ENCODE assay signal across 9 cellular contexts in the genomic region with DNA sequence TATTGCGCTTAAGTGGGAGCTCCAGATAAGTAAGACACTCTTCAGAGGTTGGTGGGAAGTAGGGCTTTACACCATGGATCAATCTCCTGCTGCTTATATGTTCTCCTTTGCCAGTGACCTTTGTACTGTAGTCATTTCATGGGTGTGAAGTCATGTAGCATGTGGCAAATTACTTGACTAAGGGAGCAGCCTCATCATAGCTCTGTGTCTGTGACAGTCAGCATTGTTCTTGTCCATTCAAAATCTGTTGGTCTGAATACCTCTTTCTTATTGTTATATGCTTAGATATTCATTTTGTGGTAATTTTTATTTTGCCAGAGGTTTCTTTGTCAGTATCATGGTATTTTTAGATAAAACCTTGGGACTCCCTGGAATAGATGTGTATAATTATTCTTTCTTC. TPM values are rescaled to one million over a fixed set of nuclear protein-coding genes. Genes with fewer than 3 reads are reported as not detected.
DNase-seq lines count a peak whose midpoint lies in the region; ATAC-seq and TF ChIP-seq lines count a peak whose summit lies in the region.
"Had no signal": no experiment of that assay in that cellular context is flagged by ENCODE, and none has a peak within 500 bp of the region (broad histone marks: within the 10 kb centered on the region; RNA-seq: fewer than 3 reads in every experiment).

No MANE protein-coding gene starts in this region.

- CTCF ChIA-PET in activated CD8-positive, alpha-beta T cell treated with anti-CD3 and anti-CD28 coated beads for 36 hours (lab: Charles Lee): interaction anchor here (1.0 to 6.0 kb wide), 15 partner anchors 9 to 943 kb away, joined by 3 to 64 read pairs (median 14); partner anchors contain the start of genes CCDC121, GPN1, NRBP1 and SLC4A1AP
- CTCF ChIA-PET in activated CD8-positive, alpha-beta T cell treated with anti-CD3 and anti-CD28 coated beads, Interleukin-2, amount 10 ng/mL, durations not matched to agents 7 days and 5 days (lab: Charles Lee): interaction anchor here (1.1 to 4.1 kb wide), 12 partner anchors 9 to 544 kb away, joined by 3 to 40 read pairs (median 6); partner anchors contain the start of genes EIF2B4, NRBP1, PPM1G and SLC4A1AP

- H3K4me3 ChIP-seq in fibroblast of villous mesenchyme (ENCODE audit: low read depth, low read length): no peak overlapping the region
- H3K4me3 ChIP-seq in subcutaneous abdominal adipose tissue (ENCODE audit: low read depth in 1 of 5, low read length in 5 of 5): no peak overlapping the region

- intact Hi-C loops in activated CD8-positive, alpha-beta T cell treated with anti-CD3 and anti-CD28 coated beads for 36 hours (cut with micrococcal nuclease): no loop called here

- no peaks in the 10 kb centered on the region for H3K9me3 Mint-ChIP-seq in activated CD8-positive, alpha-beta T cell treated with anti-CD3 and anti-CD28 coated beads for 36 hours
- H3K9me3 Mint-ChIP-seq in activated CD8-positive, alpha-beta T cell treated with anti-CD3 and anti-CD28 coated beads, Interleukin-2, amount 10 ng/mL, durations not matched to agents 7 days and 5 days (ENCODE audit: insufficient read depth): no peaks in the 10 kb centered on the region
- H3K9me3 Mint-ChIP-seq in activated naive CD8-positive, alpha-beta T cell treated with anti-CD3 and anti-CD28 coated beads for 36 hours: no peaks in the 10 kb centered on the region

- ATAC-seq in activated CD8-positive, alpha-beta T cell treated with anti-CD3 and anti-CD28 coated beads for 36 hours: peak; percentile 57
- ATAC-seq in activated CD8-positive, alpha-beta T cell treated with anti-CD3 and anti-CD28 coated beads, Interleukin-2, amount 10 ng/mL, durations not matched to agents 7 days and 5 days: no peak

- peaks cover 0 to 9% (median 1%) of the 10 kb centered on the region in 5 donors for H3K4me1 ChIP-seq in subcutaneous abdominal adipose tissue (ENCODE audit: control insufficient read depth in 5 of 5, insufficient read depth in 5 of 5, low read length in 5 of 5)

- DNase-seq in activated CD8-positive, alpha-beta T cell treated with anti-CD3 and anti-CD28 coated beads for 36 hours: no peak
- DNase-seq in activated CD8-positive, alpha-beta T cell treated with anti-CD3 and anti-CD28 coated beads, Interleukin-2, amount 10 ng/mL, durations not matched to agents 7 days and 5 days: no peak
- no peak for DNase-seq in activated naive CD8-positive, alpha-beta T cell treated with anti-CD3 and anti-CD28 coated beads for 36 hours
- peak; percentile 53 for DNase-seq in fibroblast of villous mesenchyme (ENCODE audit: low read depth)
- DNase-seq in stimulated activated CD4-positive, alpha-beta T cell treated with anti-CD3 and anti-CD28 coated beads, Interleukin-2, amount 100 ng/mL, for 24 hours: no peak
- DNase-seq in stimulated activated CD8-positive, alpha-beta memory T cell treated with anti-CD3 and anti-CD28 coated beads, Interleukin-4, amount 100 ng/mL, for 48 hours: no peak
- DNase-seq in NCI-H69 (lab: John Stamatoyannopoulos, UW): no peak

- no peaks in the 10 kb centered on the region for H3K27me3 Mint-ChIP-seq in activated CD8-positive, alpha-beta T cell treated with anti-CD3 and anti-CD28 coated beads for 36 hours
- H3K27me3 Mint-ChIP-seq in activated CD8-positive, alpha-beta T cell treated with anti-CD3 and anti-CD28 coated beads, Interleukin-2, amount 10 ng/mL, durations not matched to agents 7 days and 5 days (ENCODE audit: low read depth): no peaks in the 10 kb centered on the region
- no peaks in the 10 kb centered on the region for H3K27me3 Mint-ChIP-seq in activated naive CD8-positive, alpha-beta T cell treated with anti-CD3 and anti-CD28 coated beads for 36 hours
- H3K27me3 Mint-ChIP-seq: B cell had no signal

- peak overlapping the region; percentile 46 for H3K27ac ChIP-seq in subcutaneous abdominal adipose tissue (ENCODE audit: low read depth, low read length)

- H3K27ac Mint-ChIP-seq in activated CD8-positive, alpha-beta T cell treated with anti-CD3 and anti-CD28 coated beads for 36 hours: peak overlapping the region; percentile 86
- no peak overlapping the region for H3K27ac Mint-ChIP-seq in activated CD8-positive, alpha-beta T cell treated with anti-CD3 and anti-CD28 coated beads, Interleukin-2, amount 10 ng/mL, durations not matched to agents 7 days and 5 days
- H3K27ac Mint-ChIP-seq in activated naive CD8-positive, alpha-beta T cell treated with anti-CD3 and anti-CD28 coated beads for 36 hours: peak overlapping the region; percentile 83
- H3K27ac Mint-ChIP-seq: B cell had no signal

- peaks cover 34% of the 10 kb centered on the region for H3K4me1 Mint-ChIP-seq in activated CD8-positive, alpha-beta T cell treated with anti-CD3 and anti-CD28 coated beads for 36 hours (ENCODE audit: low read depth)
- peaks cover 29% of the 10 kb centered on the region for H3K4me1 Mint-ChIP-seq in activated CD8-positive, alpha-beta T cell treated with anti-CD3 and anti-CD28 coated beads, Interleukin-2, amount 10 ng/mL, durations not matched to agents 7 days and 5 days (ENCODE audit: low read depth)
- peaks cover 28% of the 10 kb centered on the region for H3K4me1 Mint-ChIP-seq in activated naive CD8-positive, alpha-beta T cell treated with anti-CD3 and anti-CD28 coated beads for 36 hours

- no peak overlapping the region for H3K4me3 Mint-ChIP-seq in activated CD8-positive, alpha-beta T cell treated with anti-CD3 and anti-CD28 coated beads for 36 hours
- no peak overlapping the region for H3K4me3 Mint-ChIP-seq in activated CD8-positive, alpha-beta T cell treated with anti-CD3 and anti-CD28 coated beads, Interleukin-2, amount 10 ng/mL, durations not matched to agents 7 days and 5 days
- H3K4me3 Mint-ChIP-seq in activated naive CD8-positive, alpha-beta T cell treated with anti-CD3 and anti-CD28 coated beads for 36 hours: no peak overlapping the region
- H3K4me3 Mint-ChIP-seq: B cell had no signal

- no peaks in the 10 kb centered on the region for H3K9me3 ChIP-seq in subcutaneous abdominal adipose tissue (ENCODE audit: control insufficient read depth in 5 of 5, low read length in 5 of 5)

- peaks cover 29 to 79% (median 58%) of the 10 kb centered on the region in 5 donors for H3K36me3 ChIP-seq in subcutaneous abdominal adipose tissue (ENCODE audit: control insufficient read depth in 5 of 5, insufficient read depth in 5 of 5, low read length in 5 of 5)

- TF ChIP-seq CTCF in activated CD8-positive, alpha-beta T cell treated with anti-CD3 and anti-CD28 coated beads for 36 hours (IDR thresholded peaks at IDR 0.05): no peak
- TF ChIP-seq CTCF in fibroblast of villous mesenchyme (IDR thresholded peaks at IDR 0.05; ENCODE audit: insufficient read depth, low read depth, low read length): no peak

- peaks cover 33% of the 10 kb centered on the region for H3K36me3 Mint-ChIP-seq in activated CD8-positive, alpha-beta T cell treated with anti-CD3 and anti-CD28 coated beads for 36 hours (ENCODE audit: low read depth)
- peaks cover 40% of the 10 kb centered on the region for H3K36me3 Mint-ChIP-seq in activated CD8-positive, alpha-beta T cell treated with anti-CD3 and anti-CD28 coated beads, Interleukin-2, amount 10 ng/mL, durations not matched to agents 7 days and 5 days (ENCODE audit: low read depth)
- peaks cover 19% of the 10 kb centered on the region for H3K36me3 Mint-ChIP-seq in activated naive CD8-positive, alpha-beta T cell treated with anti-CD3 and anti-CD28 coated beads for 36 hours

- no peak overlapping the region for H3K9ac ChIP-seq in subcutaneous abdominal adipose tissue (ENCODE audit: low read length in 5 of 5)

- H3K27me3 ChIP-seq in subcutaneous abdominal adipose tissue (ENCODE audit: control insufficient read depth in 5 of 5, insufficient read depth in 4 of 5, low read length in 5 of 5): no peaks in the 10 kb centered on the region

- POLR2A ChIA-PET in activated CD8-positive, alpha-beta T cell treated with anti-CD3 and anti-CD28 coated beads for 36 hours (lab: Charles Lee): interaction anchor here (0.7 to 3.3 kb wide), 6 partner anchors 16 to 301 kb away, joined by 3 to 11 read pairs (median 4); partner anchors contain the start of genes PPM1G, SLC4A1AP, SUPT7L and ZNF513
- POLR2A ChIA-PET in activated CD8-positive, alpha-beta T cell treated with anti-CD3 and anti-CD28 coated beads, Interleukin-2, amount 10 ng/mL, durations not matched to agents 7 days and 5 days (lab: Charles Lee): interaction anchor here (1.2 kb wide), 1 partner anchor 18 kb away, joined by 5 read pairs; the partner anchor contains the start of genes SLC4A1AP and SUPT7L

RNA-seq across cellular contexts. Expression of gene SLC4A1AP, which starts 18.2 kb away (rescaled TPM):
- 10 to 100 TPM; 19.1 to 19.3 TPM for total RNA-seq in activated CD8-positive, alpha-beta T cell treated with anti-CD3 and anti-CD28 coated beads for 36 hours
- total RNA-seq in activated CD8-positive, alpha-beta T cell treated with anti-CD3 and anti-CD28 coated beads, Interleukin-2, amount 10 ng/mL, durations not matched to agents 7 days and 5 days: 10 to 100 TPM; 24.2 to 25.2 TPM
- total RNA-seq in activated naive CD8-positive, alpha-beta T cell treated with anti-CD3 and anti-CD28 coated beads for 36 hours: 10 to 100 TPM; 25.5 to 26.6 TPM
- total RNA-seq in fibroblast of villous mesenchyme: 28.7 and 31.1 TPM in 2 replicates

RNA-seq across cellular contexts. Expression of gene SUPT7L, which starts 18.4 kb away (rescaled TPM):
- total RNA-seq in activated CD8-positive, alpha-beta T cell treated with anti-CD3 and anti-CD28 coated beads for 36 hours: 10 to 100 TPM; 21.8 to 22.6 TPM
- total RNA-seq in activated CD8-positive, alpha-beta T cell treated with anti-CD3 and anti-CD28 coated beads, Interleukin-2, amount 10 ng/mL, durations not matched to agents 7 days and 5 days: 10 to 100 TPM; 30.1 to 30.8 TPM
- total RNA-seq in activated naive CD8-positive, alpha-beta T cell treated with anti-CD3 and anti-CD28 coated beads for 36 hours: 10 to 100 TPM; 26.2 to 26.6 TPM
- 36.1 and 38.4 TPM in 2 replicates for total RNA-seq in fibroblast of villous mesenchyme

RNA-seq across cellular contexts. Expression of gene GPN1, which starts 53.0 kb away (rescaled TPM):
- 10 to 100 TPM; 37.6 to 41.2 TPM for total RNA-seq in activated CD8-positive, alpha-beta T cell treated with anti-CD3 and anti-CD28 coated beads for 36 hours
- total RNA-seq in activated CD8-positive, alpha-beta T cell treated with anti-CD3 and anti-CD28 coated beads, Interleukin-2, amount 10 ng/mL, durations not matched to agents 7 days and 5 days: 10 to 100 TPM; 39.7 to 41.4 TPM
- total RNA-seq in activated naive CD8-positive, alpha-beta T cell treated with anti-CD3 and anti-CD28 coated beads for 36 hours: 10 to 100 TPM; 49.9 to 50.6 TPM
- total RNA-seq in fibroblast of villous mesenchyme: 34.5 and 35.0 TPM in 2 replicates

RNA-seq across cellular contexts. Expression of gene CCDC121, which starts 53.0 kb away (rescaled TPM):
- total RNA-seq in activated CD8-positive, alpha-beta T cell treated with anti-CD3 and anti-CD28 coated beads for 36 hours: under 1 TPM; 0.40 to 0.43 TPM
- total RNA-seq in activated CD8-positive, alpha-beta T cell treated with anti-CD3 and anti-CD28 coated beads, Interleukin-2, amount 10 ng/mL, durations not matched to agents 7 days and 5 days: 1 to 10 TPM; 1.5 to 1.6 TPM
- under 1 TPM; 0.60 to 0.68 TPM for total RNA-seq in activated naive CD8-positive, alpha-beta T cell treated with anti-CD3 and anti-CD28 coated beads for 36 hours
- total RNA-seq in fibroblast of villous mesenchyme: 1.3 and 1.9 TPM in 2 replicates
